ENCODE assay signal across 9 cellular contexts in the genomic region with DNA sequence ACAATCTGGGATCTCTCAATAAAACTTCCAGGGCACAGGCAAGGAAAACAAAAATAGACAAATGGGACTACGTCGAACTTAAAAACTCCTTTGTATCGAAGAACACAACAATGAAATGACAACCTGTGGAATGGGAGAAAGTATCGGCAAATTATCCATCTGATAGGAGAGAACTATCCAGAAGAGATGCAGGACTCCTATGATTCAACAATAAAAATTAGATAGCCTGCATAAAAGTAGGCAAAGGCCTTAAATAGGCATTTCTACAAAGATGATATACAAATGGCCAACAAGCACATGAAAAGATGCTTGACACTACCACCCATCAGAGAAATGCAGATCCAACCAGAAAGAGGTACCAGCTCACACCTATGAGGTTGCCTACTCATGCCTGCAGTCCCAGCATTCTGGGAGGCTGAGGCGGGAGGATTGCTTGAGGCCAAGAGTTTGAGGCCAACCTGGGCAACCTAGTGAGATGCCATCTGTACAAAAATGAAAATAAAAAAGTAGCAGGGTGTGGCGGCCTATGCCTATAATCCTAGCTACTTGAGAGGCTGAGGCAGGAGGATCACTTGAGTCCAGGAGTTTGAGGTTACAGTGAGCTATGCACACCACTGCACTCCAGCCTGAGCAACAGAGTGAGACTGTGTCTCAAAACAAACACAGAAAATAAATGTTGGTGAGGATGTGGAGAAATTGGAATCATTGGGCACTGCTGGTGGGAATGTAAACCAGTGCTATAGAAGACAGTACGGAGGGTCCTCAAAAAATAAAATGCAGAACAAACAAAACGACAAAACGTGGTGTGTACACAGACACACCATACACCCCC. TPM values are rescaled to one million over a fixed set of nuclear protein-coding genes. Genes with fewer than 3 reads are reported as not detected.
A peak's percentile ranks its signal among the peaks of the same experiment; 100 is the strongest.
DNase-seq lines count a peak whose midpoint lies in the region; ATAC-seq and TF ChIP-seq lines count a peak whose summit lies in the region.
"Had no signal": no experiment of that assay in that cellular context is flagged by ENCODE, and none has a peak within 500 bp of the region (broad histone marks: within the 10 kb centered on the region; RNA-seq: fewer than 3 reads in every experiment).

No MANE protein-coding gene starts in this region.

- H3K4me1 ChIP-seq in left ventricle myocardium inferior (peaks cover 14% of the 10 kb centered on the region), heart left ventricle (peaks cover 0 to 10% (median 3%) of the 10 kb centered on the region in 12 donors), mesenchymal stem cell (ENCODE audit: control insufficient read depth, insufficient read depth, low read depth, low read length) (peaks cover 18% of the 10 kb centered on the region), urinary bladder (ENCODE audit: insufficient read depth) (no peaks in the 10 kb centered on the region), Peyer's patch (peaks cover 0 to 15% (median 2%) of the 10 kb centered on the region in 4 donors), SK-N-SH (ENCODE audit: control insufficient read depth in 1 of 2, insufficient read depth in 2 of 2, low read depth in 1 of 2, low read length in 1 of 2) (peaks cover 26 to 30% of the 10 kb centered on the region in 2 experiments; a peak in 3 of 4 replicates)

- no peak overlapping the region for H4K91ac ChIP-seq in mesenchymal stem cell (ENCODE audit: low read length)

- no peak for DNase-seq in left ventricle myocardium inferior
- no peak for DNase-seq in heart left ventricle
- peak; percentile 30 for DNase-seq in amniotic epithelial cell (ENCODE audit: low read depth)
- peak; percentile 65 for DNase-seq in mesenchymal stem cell
- no peak for DNase-seq in Peyer's patch
- no peak for DNase-seq in SK-N-SH
- DNase-seq: NCI-H510A had no signal

- intact Hi-C loops in left ventricle myocardium inferior (cut with micrococcal nuclease) (no loop called here), heart left ventricle (cut with DNase I) (no loop called here)

- H3K18ac ChIP-seq in mesenchymal stem cell (ENCODE audit: low read depth in 1 of 2, low read length in 2 of 2): no peak overlapping the region

- no peak for TF ChIP-seq CTCF in left ventricle myocardium inferior (IDR thresholded peaks at IDR 0.05; ENCODE audit: borderline replicate concordance)
- TF ChIP-seq CTCF in heart left ventricle (IDR thresholded peaks at IDR 0.05): no peak
- no peak for TF ChIP-seq CTCF in Peyer's patch (IDR thresholded peaks at IDR 0.05)
- no peak for TF ChIP-seq CTCF in SK-N-SH (IDR thresholded peaks at IDR 0.05)

- H2BK15ac ChIP-seq in mesenchymal stem cell (ENCODE audit: low read depth, poor library complexity, severe bottlenecking): no peak overlapping the region

- H3F3A ChIP-seq in SK-N-SH (replicated peaks; ENCODE audit: insufficient read depth): no peaks in the 10 kb centered on the region

- H3K4ac ChIP-seq in mesenchymal stem cell (ENCODE audit: low read depth in 1 of 2, low read length in 2 of 2): no peak overlapping the region

- TF ChIP-seq POLR2A in heart left ventricle (IDR thresholded peaks at IDR 0.05) (no peak), Peyer's patch (IDR thresholded peaks at IDR 0.05) (no peak)

- CTCF ChIA-PET in SK-N-SH (lab: Yijun Ruan, JAX): no interaction called here

- H4K20me1 ChIP-seq in SK-N-SH (ENCODE audit: insufficient read depth): no peaks in the 10 kb centered on the region

- H3K9ac ChIP-seq in mesenchymal stem cell (ENCODE audit: low read length): peak overlapping the region; percentile 21
- no peak overlapping the region for H3K9ac ChIP-seq in SK-N-SH

- no peak overlapping the region for H3K14ac ChIP-seq in mesenchymal stem cell (ENCODE audit: low read length in 2 of 2)

- peak overlapping the region; percentile 55 for H3K27ac ChIP-seq in left ventricle myocardium inferior (replicated peaks)
- peak overlapping the region in 2 of 12 donors; percentile 30 to 65 for H3K27ac ChIP-seq in heart left ventricle
- H3K27ac ChIP-seq in mesenchymal stem cell (ENCODE audit: low read length, poor library complexity, severe bottlenecking): no peak overlapping the region
- H3K27ac ChIP-seq in urinary bladder (ENCODE audit: low read depth): peak overlapping the region; percentile 12
- peak overlapping the region in 1 of 4 donors; percentile 0 for H3K27ac ChIP-seq in Peyer's patch
- H3K27ac ChIP-seq in SK-N-SH (ENCODE audit: low read depth in 2 of 2, low read length in 1 of 2): no peak overlapping the region

- H3K9me3 ChIP-seq in left ventricle myocardium inferior (replicated peaks): no peaks in the 10 kb centered on the region
- H3K9me3 ChIP-seq in heart left ventricle: no peaks in the 10 kb centered on the region
- H3K9me3 ChIP-seq in mesenchymal stem cell (ENCODE audit: control insufficient read depth, low read length): no peaks in the 10 kb centered on the region
- no peaks in the 10 kb centered on the region for H3K9me3 ChIP-seq in Peyer's patch
- H3K9me3 ChIP-seq in SK-N-SH: no peaks in the 10 kb centered on the region

- TF ChIP-seq RAD21 in SK-N-SH (IDR thresholded peaks at IDR 0.05; ENCODE audit: low read length): no peak

- H3K36me3 ChIP-seq in left ventricle myocardium inferior: no peaks in the 10 kb centered on the region
- H3K36me3 ChIP-seq in heart left ventricle: no peaks in the 10 kb centered on the region
- peaks cover 0 to 49% of the 10 kb centered on the region in 2 experiments for H3K36me3 ChIP-seq in mesenchymal stem cell (ENCODE audit: control insufficient read depth in 1 of 2, insufficient read depth in 2 of 2, low read depth in 1 of 2, low read length in 2 of 2)
- H3K36me3 ChIP-seq in urinary bladder (ENCODE audit: insufficient read depth): no peaks in the 10 kb centered on the region
- no peaks in the 10 kb centered on the region for H3K36me3 ChIP-seq in Peyer's patch
- no peaks in the 10 kb centered on the region for H3K36me3 ChIP-seq in SK-N-SH (replicated peaks in 1 of 2; ENCODE audit: control insufficient read depth in 1 of 2, insufficient read depth in 2 of 2, low read length in 1 of 2)

- H3K9me2 ChIP-seq in SK-N-SH: no peaks in the 10 kb centered on the region

- no peak for TF ChIP-seq EP300 in SK-N-SH (IDR thresholded peaks at IDR 0.05; ENCODE audit: borderline replicate concordance in 1 of 2, low read depth in 1 of 2, low read length in 1 of 2)

- no peak overlapping the region for H2AK5ac ChIP-seq in mesenchymal stem cell (ENCODE audit: low read length, severe bottlenecking)

- no peak overlapping the region for H2BK12ac ChIP-seq in mesenchymal stem cell (ENCODE audit: low read length in 2 of 2)

- POLR2A ChIA-PET in SK-N-SH (lab: Yijun Ruan, JAX): no interaction called here

- no peak for ATAC-seq in heart left ventricle
- no peak for ATAC-seq in HG03439 (IDR thresholded peaks at IDR 0.05; ENCODE audit: unreplicated experiment)

- no peak overlapping the region for H4K8ac ChIP-seq in mesenchymal stem cell (ENCODE audit: low read length)

- peaks cover 29% of the 10 kb centered on the region for H3K27me3 ChIP-seq in left ventricle myocardium inferior (ENCODE audit: low read depth)
- H3K27me3 ChIP-seq in heart left ventricle: no peaks in the 10 kb centered on the region
- peaks cover 0 to 28% of the 10 kb centered on the region in 2 experiments for H3K27me3 ChIP-seq in mesenchymal stem cell (ENCODE audit: control insufficient read depth in 1 of 2, insufficient read depth in 1 of 2, low read length in 2 of 2)
- no peaks in the 10 kb centered on the region for H3K27me3 ChIP-seq in Peyer's patch
- no peaks in the 10 kb centered on the region for H3K27me3 ChIP-seq in SK-N-SH (ENCODE audit: insufficient read depth)

- H2AFZ ChIP-seq in mesenchymal stem cell (ENCODE audit: low read depth, low read length) (no peak overlapping the region), SK-N-SH (ENCODE audit: low read depth) (no peak overlapping the region)

- 87 to 91% (median 89%) methylated on average over 9 of the region's 9 CpGs for WGBS in heart left ventricle, 4 donors
- WGBS in mesenchymal stem cell: 92% methylated on average over 6 of the region's 9 CpGs
- 69% methylated on average over 9 of the region's 9 CpGs for WGBS in urinary bladder
- 89% methylated on average over 9 of the region's 9 CpGs for WGBS in SK-N-SH (ENCODE audit: low lambda C conversion rate)

- no peak overlapping the region for H3K4me3 ChIP-seq in left ventricle myocardium inferior
- H3K4me3 ChIP-seq in heart left ventricle: no peak overlapping the region
- no peak overlapping the region for H3K4me3 ChIP-seq in mesenchymal stem cell (ENCODE audit: insufficient read depth in 1 of 2, low read depth in 1 of 2, low read length in 2 of 2)
- H3K4me3 ChIP-seq in urinary bladder (ENCODE audit: low read depth, low read length): no peak overlapping the region
- H3K4me3 ChIP-seq in Peyer's patch: no peak overlapping the region
- no peak overlapping the region for H3K4me3 ChIP-seq in SK-N-SH (ENCODE audit: low read depth in 2 of 2, low read length in 1 of 2)

- H2BK5ac ChIP-seq in mesenchymal stem cell (ENCODE audit: low read depth, low read length, poor library complexity, severe bottlenecking): no peak overlapping the region

- H3K79me1 ChIP-seq in mesenchymal stem cell (replicated peaks; ENCODE audit: low read length, poor library complexity, severe bottlenecking): no peaks in the 10 kb centered on the region

- no peak overlapping the region for H2BK120ac ChIP-seq in mesenchymal stem cell (ENCODE audit: low read depth, low read length)

- H3K79me2 ChIP-seq in SK-N-SH (ENCODE audit: insufficient read depth): peaks cover 16% of the 10 kb centered on the region

- H3K4me2 ChIP-seq in mesenchymal stem cell (ENCODE audit: low read length, poor library complexity, severe bottlenecking) (no peak overlapping the region), SK-N-SH (no peak overlapping the region)

- no peak overlapping the region for H3K23ac ChIP-seq in mesenchymal stem cell (ENCODE audit: low read length in 2 of 2)

TF ChIP-seq in SK-N-SH, 30 proteins besides CTCF, POLR2A, EP300 and RAD21 (continues in another document):
- TF ChIP-seq ELF1 (IDR thresholded peaks at IDR 0.05): no peak
- TF ChIP-seq, protein P1, sequence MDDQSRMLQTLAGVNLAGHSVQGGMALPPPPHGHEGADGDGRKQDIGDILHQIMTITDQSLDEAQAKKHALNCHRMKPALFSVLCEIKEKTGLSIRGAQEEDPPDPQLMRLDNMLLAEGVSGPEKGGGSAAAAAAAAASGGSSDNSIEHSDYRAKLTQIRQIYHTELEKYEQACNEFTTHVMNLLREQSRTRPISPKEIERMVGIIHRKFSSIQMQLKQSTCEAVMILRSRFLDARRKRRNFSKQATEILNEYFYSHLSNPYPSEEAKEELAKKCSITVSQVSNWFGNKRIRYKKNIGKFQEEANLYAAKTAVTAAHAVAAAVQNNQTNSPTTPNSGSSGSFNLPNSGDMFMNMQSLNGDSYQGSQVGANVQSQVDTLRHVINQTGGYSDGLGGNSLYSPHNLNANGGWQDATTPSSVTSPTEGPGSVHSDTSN (IDR thresholded peaks at IDR 0.05): no peak

RNA-seq across cellular contexts. Expression of gene TWIST2, which starts 21.6 kb away (rescaled TPM):
- total RNA-seq in left ventricle myocardium inferior (2.7 TPM), heart left ventricle (10 to 100 TPM in 1 of 9 donors, 1 to 10 TPM in 3, under 1 TPM in 5; 0.39 to 10.9 (median 0.92) TPM), urinary bladder (20.5 TPM), Peyer's patch (10 to 100 TPM in 3 of 4 donors, 1 to 10 TPM in 1; 1.4 to 41.3 (median 15.7) TPM)
- polyA plus RNA-seq in heart left ventricle (1 to 10 TPM; 1.4 to 2.8 TPM), urinary bladder (25.1 TPM), SK-N-SH (2012; rRNA removed) (10.2 and 19.5 TPM in 2 replicates)
- polyA plus RNA-seq in mesenchymal stem cell (2013, experiment 1 of 2): 11.1 TPM
- 11.7 TPM for polyA plus RNA-seq in mesenchymal stem cell (2013, experiment 2 of 2)
- 11.9 and 18.3 TPM in 2 replicates for polyA plus RNA-seq in SK-N-SH (2012; cell fraction: cytosol; rRNA removed)
- 7.8 and 10.7 TPM in 2 replicates for polyA plus RNA-seq in SK-N-SH (2012; cell fraction: nucleus; rRNA removed)

Comparison
In these comparisons a context has a peak if more than half of its experiments do, and no peak if none do; other contexts are left out.
1. DNase-seq: peak in amniotic epithelial cell (single experiment) and mesenchymal stem cell (single experiment); none in left ventricle myocardium inferior (single experiment), heart left ventricle (0 of 5), Peyer's patch (0 of 3) and SK-N-SH (single experiment).
2. H3K27ac ChIP-seq: peak in left ventricle myocardium inferior (single experiment) and urinary bladder (single experiment); none in mesenchymal stem cell (single experiment) and SK-N-SH (0 of 2).